ENCODE assay signal across 19 cellular contexts in genomic region chr18:51897884-51898283, GRCh38.
A peak's percentile ranks its signal among the peaks of the same experiment; 100 is the strongest.
DNase-seq lines count a peak whose midpoint lies in the region; ATAC-seq and TF ChIP-seq lines count a peak whose summit lies in the region.
"Had no signal": no experiment of that assay in that cellular context is flagged by ENCODE, and none has a peak within 500 bp of the region (broad histone marks: within the 10 kb centered on the region; RNA-seq: fewer than 3 reads in every experiment).

No MANE protein-coding gene starts in this region.

- no TSS peak for BruUV-seq in PC-3 (replicated peaks; lab: Mats Ljungman, UMichigan)

- H3K79me2 ChIP-seq in PC-3 (ENCODE audit: low read length), result no peaks in the 10 kb centered on the region

- no peak for TF ChIP-seq CTCF in PC-3 (conservative IDR thresholded peaks at IDR 0.05; ENCODE audit: low read depth, low read length)
- TF ChIP-seq CTCF in colonic mucosa (IDR thresholded peaks at IDR 0.05), result no peak
- TF ChIP-seq CTCF in GM10266 (IDR thresholded peaks at IDR 0.05; ENCODE audit: control insufficient read depth, insufficient read depth, low read depth, missing control alignments), result no peak

- H3K27me3 ChIP-seq in PC-3 (ENCODE audit: low read length), result no peaks in the 10 kb centered on the region
- no peaks in the 10 kb centered on the region for H3K27me3 ChIP-seq in colonic mucosa
- H3K27me3 ChIP-seq: MG63, Peyer's patch had no signal

- H3K4me1 ChIP-seq in PC-3 (ENCODE audit: insufficient read depth, low read length), result no peaks in the 10 kb centered on the region
- H3K4me1 ChIP-seq in colonic mucosa, result no peaks in the 10 kb centered on the region
- H3K4me1 ChIP-seq: A549, Peyer's patch had no signal

- H4K20me1 ChIP-seq in PC-3 (ENCODE audit: low read length), result no peaks in the 10 kb centered on the region

- intact Hi-C loops in PC-3 (cut with micrococcal nuclease) (no loop called here), colonic mucosa (cut with DNase I) (no loop called here)

- no peak overlapping the region for H3K27ac ChIP-seq in PC-3 (ENCODE audit: low read length)
- H3K27ac ChIP-seq in colonic mucosa, result no peak overlapping the region
- H3K27ac ChIP-seq: A549, Peyer's patch had no signal

- no peak overlapping the region for H2AFZ ChIP-seq in PC-3 (ENCODE audit: low read length)

- H3K9ac ChIP-seq in PC-3 (ENCODE audit: low read length) (no peak overlapping the region), colonic mucosa (ENCODE audit: low read depth in 2 of 2, low read length in 2 of 2) (no peak overlapping the region)

- ATAC-seq in PC-3, result no peak
- ATAC-seq: A549, HCT116 had no signal

- H3K36me3 ChIP-seq in PC-3 (ENCODE audit: low read depth, low read length), result no peaks in the 10 kb centered on the region
- no peaks in the 10 kb centered on the region for H3K36me3 ChIP-seq in colonic mucosa
- H3K36me3 ChIP-seq: MG63, Peyer's patch had no signal

- DNase-seq in H4 (ENCODE audit: low spot score) (peak; percentile 6), PC-3 (peak; percentile 1), colonic mucosa (peak; percentile 41), renal cortical epithelial cell (ENCODE audit: low read depth) (peak; percentile 75), GM10266 (ENCODE audit: extremely low spot score) (no peak), SKM-1 treated with dmso at 0.1 percent for 144 hours (lab: John Stamatoyannopoulos, UW; ENCODE audit: unreplicated experiment) (no peak)
- DNase-seq in activated CD8-positive, alpha-beta memory T cell treated with anti-CD3 and anti-CD28 coated beads, Interleukin-2, amount 50 U/mL, for 4 hours, result no peak
- DNase-seq: GOT3; IMR-90; MG63; NCI-H1417; NCI-H187 treated with DMSO at 0.1 percent for 48 hours; NCI-H510A; NCI-H774; NK-92 treated with Interleukin-12 subunit alpha and Interleukin-12 subunit beta, amount 100 ng/mL, for 24 hours; Peyer's patch; Right ventricle myocardium superior had no signal

- POLR2A ChIA-PET in PC-3 (lab: Charles Lee; ENCODE audit: unreplicated experiment), result no interaction called here

- H3K9me2 ChIP-seq in PC-3 (replicated peaks; ENCODE audit: low read length), result no peaks in the 10 kb centered on the region

- CTCF ChIA-PET in PC-3 (lab: Charles Lee), result no interaction called here

- H3F3A ChIP-seq in PC-3 (ENCODE audit: low read length, unreplicated experiment), result no peaks in the 10 kb centered on the region

- H3K9me3 ChIP-seq in PC-3 (ENCODE audit: low read length) (no peaks in the 10 kb centered on the region), colonic mucosa (no peaks in the 10 kb centered on the region)
- H3K9me3 ChIP-seq: A549, MG63, Peyer's patch had no signal

- H3K4me3 ChIP-seq in PC-3 (ENCODE audit: low read length), result no peak overlapping the region
- no peak overlapping the region for H3K4me3 ChIP-seq in colonic mucosa
- H3K4me3 ChIP-seq: A549, MG63, Peyer's patch had no signal

- H3K4me2 ChIP-seq in PC-3 (ENCODE audit: low read length), result no peak overlapping the region
- H3K4me2 ChIP-seq: A549 had no signal

Comparison
In these comparisons a context has a peak if more than half of its experiments do, and no peak if none do; other contexts are left out.
1. DNase-seq: peak in H4 (single experiment), PC-3 (single experiment), colonic mucosa (single experiment) and renal cortical epithelial cell (single experiment); none in activated CD8-positive, alpha-beta memory T cell treated with anti-CD3 and anti-CD28 coated beads, Interleukin-2, amount 50 U/mL, for 4 hours (single experiment), GM10266 (single experiment) and SKM-1 treated with dmso at 0.1 percent for 144 hours (single experiment).